14 cellular contexts compared by ENCODE assay signal in the genomic region with DNA sequence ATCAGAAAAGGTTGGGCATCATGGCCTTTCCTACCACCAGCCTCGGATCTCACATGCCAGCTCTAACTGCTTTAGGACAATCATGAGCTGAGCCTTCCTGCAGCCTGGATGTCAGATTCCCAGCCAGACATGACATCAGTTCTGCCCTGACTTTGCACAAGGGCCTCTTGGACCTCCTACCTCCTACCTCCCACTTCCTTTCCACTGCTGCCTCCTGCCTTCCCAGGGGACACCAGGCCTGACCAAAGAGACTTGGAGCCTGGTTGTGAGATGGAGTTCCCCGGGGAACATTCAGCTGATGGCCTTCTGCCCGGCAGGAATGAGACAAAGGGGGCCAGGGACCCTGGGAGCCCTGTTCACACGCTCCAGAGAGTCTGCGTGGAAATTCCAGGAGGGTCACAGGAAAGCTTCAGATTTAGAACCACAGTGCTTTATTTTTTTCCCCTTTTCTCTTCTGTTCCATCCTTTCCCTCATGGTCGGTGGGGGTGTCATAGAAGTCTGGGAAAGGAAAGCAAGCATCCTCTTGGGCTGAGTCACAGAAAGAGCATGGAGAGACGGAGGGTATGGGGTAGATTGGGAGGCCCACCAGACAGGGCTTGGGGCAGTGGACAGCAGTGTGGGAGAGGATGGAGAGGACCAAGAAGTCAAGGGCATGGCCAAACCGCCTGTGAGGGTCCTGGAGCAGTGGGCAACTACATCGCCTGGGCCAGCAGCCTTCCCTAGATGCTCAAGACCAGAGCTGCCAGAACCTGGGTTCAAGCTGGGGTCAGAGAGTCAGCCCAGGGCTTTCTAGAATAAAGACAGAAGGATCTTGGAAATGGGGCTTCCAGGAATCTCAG. TPM values are rescaled to one million over a fixed set of nuclear protein-coding genes. Genes with fewer than 3 reads are reported as not detected.
DNase-seq lines count a peak whose midpoint lies in the region; ATAC-seq, FAIRE-seq and TF ChIP-seq lines count a peak whose summit lies in the region.
"Had no signal": no experiment of that assay in that cellular context is flagged by ENCODE, and none has a peak within 500 bp of the region (broad histone marks: within the 10 kb centered on the region; RNA-seq: fewer than 3 reads in every experiment).

No MANE protein-coding gene starts in this region.

- no peak overlapping the region for H2AFZ ChIP-seq in fibroblast of lung (ENCODE audit: low read length)

- no peak for FAIRE-seq in RCC 7860 (lab: Jason Lieb, UNC)

- H3K4me3 ChIP-seq in fibroblast of lung (replicated peaks in 1 of 4; ENCODE audit: control extremely low read depth in 1 of 4, insufficient read depth in 1 of 4, low read depth in 3 of 4, low read length in 4 of 4): peak overlapping the region in 1 of 4 experiments; percentile 6
- H3K4me3 ChIP-seq in mucosa of descending colon: no peak overlapping the region
- H3K4me3 ChIP-seq in tibial nerve: no peak overlapping the region

- in situ Hi-C loops in G401 (cut with HindIII; ENCODE audit: low sequenced_read_pairs): no loop called here

- no peaks in the 10 kb centered on the region for H3K9me3 ChIP-seq in fibroblast of lung (ENCODE audit: control insufficient read depth, insufficient read depth, low read depth, low read length)
- no peaks in the 10 kb centered on the region for H3K9me3 ChIP-seq in mucosa of descending colon
- H3K9me3 ChIP-seq in tibial nerve: no peaks in the 10 kb centered on the region

- H3K4me1 ChIP-seq in fibroblast of lung (ENCODE audit: control insufficient read depth, extremely low read depth, insufficient read depth, low read length) (peaks cover 64% of the 10 kb centered on the region), mucosa of descending colon (ENCODE audit: low read depth) (no peaks in the 10 kb centered on the region), tibial nerve (peaks cover 0 to 35% (median 6%) of the 10 kb centered on the region in 4 donors)

- H3K4me2 ChIP-seq in fibroblast of lung (ENCODE audit: extremely low read depth, insufficient read depth, low read length): peak overlapping the region; percentile 40

- peak overlapping the region; percentile 84 for H3K27ac ChIP-seq in fibroblast of lung (ENCODE audit: insufficient read depth, low read length)
- peak overlapping the region in 3 of 4 donors; percentile 12 to 67 (median 65) for H3K27ac ChIP-seq in tibial nerve

- H3K27me3 ChIP-seq in fibroblast of lung (ENCODE audit: control insufficient read depth, insufficient read depth, low read length): no peaks in the 10 kb centered on the region
- no peaks in the 10 kb centered on the region for H3K27me3 ChIP-seq in tibial nerve

- intact Hi-C loops in mucosa of descending colon (cut with DNase I, micrococcal nuclease): no loop called here

- H4K20me1 ChIP-seq in fibroblast of lung (ENCODE audit: control insufficient read depth, extremely low read depth, insufficient read depth, low read length): no peaks in the 10 kb centered on the region

- no peak for TF ChIP-seq EP300 in tibial nerve (IDR thresholded peaks at IDR 0.05)

- 46 to 58% methylated on average over 9 of the region's 9 CpGs for WGBS in tibial nerve, 2 donors

- H3K9ac ChIP-seq in fibroblast of lung (ENCODE audit: insufficient read depth, low read length): peak overlapping the region; percentile 34

- DNase-seq in RCC 7860 (ENCODE audit: low spot score): peak; percentile 54
- peak; percentile 62 to 66 for DNase-seq in fibroblast of lung (ENCODE audit: low read depth in 2 of 2)
- no peak for DNase-seq in mucosa of descending colon
- DNase-seq in tibial nerve (ENCODE audit: low spot score in 2 of 2): no peak
- DNase-seq in G401 (ENCODE audit: low spot score): no peak
- no peak for DNase-seq in activated CD8-positive, alpha-beta memory T cell treated with anti-CD3 and anti-CD28 coated beads for 24 hours
- no peak for DNase-seq in stimulated activated CD4-positive, alpha-beta T cell treated with anti-CD3 and anti-CD28 coated beads, Interleukin-1b, Interleukin-23, amount 100 ng/mL, for 48 hours
- DNase-seq: activated B cell treated with CpG ODN at 0.5 μM for 24 hours; dermis blood vessel endothelial cell; DND-41; NCI-H345; stimulated activated CD4-positive, alpha-beta T cell treated with anti-CD3 and anti-CD28 coated beads, Interleukin-2, amount 100 ng/mL, for 48 hours had no signal

- no peak for TF ChIP-seq POLR2A in tibial nerve (IDR thresholded peaks at IDR 0.05)

- no peak for TF ChIP-seq CTCF in fibroblast of lung (conservative IDR thresholded peaks at IDR 0.05 in 1 of 2, IDR thresholded peaks at IDR 0.05 in 1 of 2; ENCODE audit: low read depth in 1 of 2, low read length in 2 of 2)
- no peak for TF ChIP-seq CTCF in mucosa of descending colon (IDR thresholded peaks at IDR 0.05)
- no peak for TF ChIP-seq CTCF in tibial nerve (IDR thresholded peaks at IDR 0.05)

- H3K79me2 ChIP-seq in fibroblast of lung (ENCODE audit: control insufficient read depth, insufficient read depth, low read length): peaks cover 88% of the 10 kb centered on the region

- ATAC-seq in mucosa of descending colon (peak; percentile 9), GM18519 (IDR thresholded peaks at IDR 0.05; ENCODE audit: low FRiP score, unreplicated experiment) (no peak)
- ATAC-seq: activated T-helper 17 cell treated with anti-CD3 and anti-CD28 coated beads, Interleukin-2, amount 50 U/mL, for 72 hours had no signal

- H3K36me3 ChIP-seq in fibroblast of lung (ENCODE audit: control insufficient read depth, insufficient read depth, low read length) (peaks cover 14% of the 10 kb centered on the region), mucosa of descending colon (ENCODE audit: low read depth) (no peaks in the 10 kb centered on the region), tibial nerve (no peaks in the 10 kb centered on the region)

RNA-seq across cellular contexts. Expression of a gene that starts 35.5 kb away (rescaled TPM):
- not detected in 2 replicates for total RNA-seq in fibroblast of lung
- 0.34 TPM in 1 of 2 replicates, not detected in the other for polyA plus RNA-seq in fibroblast of lung
- not detected in 2 replicates for polyA plus RNA-seq in fibroblast of lung (2012)
- not detected in 2 replicates for polyA minus RNA-seq in fibroblast of lung (ENCODE audit: low replicate concordance)
- under 1 TPM in 1 of 3 donors, not detected in 2; 0.92 TPM for total RNA-seq in mucosa of descending colon
- 100 to 1,000 TPM in 1 of 4 donors, 10 to 100 TPM in 3; 22.8 to 109 (median 80.7) TPM for total RNA-seq in tibial nerve
- total RNA-seq in G401 (2014; rRNA removed; shearing (Covaris generic)): 0.27 and 1.4 TPM in 2 replicates
- total RNA-seq: activated B cell treated with CpG ODN at 0.5 μM for 24 hours; activated T-helper 17 cell treated with anti-CD3 and anti-CD28 coated beads, Interleukin-2, amount 50 U/mL, for 72 hours; dermis blood vessel endothelial cell had no signal

RNA-seq across cellular contexts. Expression of a gene that starts 56.8 kb away (rescaled TPM):
- total RNA-seq in fibroblast of lung: 4.9 and 7.6 TPM in 2 replicates
- polyA plus RNA-seq in fibroblast of lung: 9.1 and 11.3 TPM in 2 replicates
- 7.1 and 9.4 TPM in 2 replicates for polyA plus RNA-seq in fibroblast of lung (2012)
- polyA minus RNA-seq in fibroblast of lung (ENCODE audit: low replicate concordance): 12.6 and 15.1 TPM in 2 replicates
- 1 to 10 TPM; 3.1 to 5.9 (median 4.2) TPM for total RNA-seq in mucosa of descending colon
- total RNA-seq in tibial nerve: 1 to 10 TPM; 5.0 to 8.2 (median 6.7) TPM
- total RNA-seq in G401 (2014; rRNA removed; shearing (Covaris generic)): 13.0 and 14.0 TPM in 2 replicates

Comparison
In these comparisons a context has a peak if more than half of its experiments do, and no peak if none do; other contexts are left out.
1. DNase-seq: peak in RCC 7860 (single experiment) and fibroblast of lung (2 of 2); none in mucosa of descending colon (0 of 3), tibial nerve (0 of 2), G401 (single experiment), activated CD8-positive, alpha-beta memory T cell treated with anti-CD3 and anti-CD28 coated beads for 24 hours (single experiment) and stimulated activated CD4-positive, alpha-beta T cell treated with anti-CD3 and anti-CD28 coated beads, Interleukin-1b, Interleukin-23, amount 100 ng/mL, for 48 hours (single experiment).